1 cellular context compared by ENCODE assay signal in the genomic region with DNA sequence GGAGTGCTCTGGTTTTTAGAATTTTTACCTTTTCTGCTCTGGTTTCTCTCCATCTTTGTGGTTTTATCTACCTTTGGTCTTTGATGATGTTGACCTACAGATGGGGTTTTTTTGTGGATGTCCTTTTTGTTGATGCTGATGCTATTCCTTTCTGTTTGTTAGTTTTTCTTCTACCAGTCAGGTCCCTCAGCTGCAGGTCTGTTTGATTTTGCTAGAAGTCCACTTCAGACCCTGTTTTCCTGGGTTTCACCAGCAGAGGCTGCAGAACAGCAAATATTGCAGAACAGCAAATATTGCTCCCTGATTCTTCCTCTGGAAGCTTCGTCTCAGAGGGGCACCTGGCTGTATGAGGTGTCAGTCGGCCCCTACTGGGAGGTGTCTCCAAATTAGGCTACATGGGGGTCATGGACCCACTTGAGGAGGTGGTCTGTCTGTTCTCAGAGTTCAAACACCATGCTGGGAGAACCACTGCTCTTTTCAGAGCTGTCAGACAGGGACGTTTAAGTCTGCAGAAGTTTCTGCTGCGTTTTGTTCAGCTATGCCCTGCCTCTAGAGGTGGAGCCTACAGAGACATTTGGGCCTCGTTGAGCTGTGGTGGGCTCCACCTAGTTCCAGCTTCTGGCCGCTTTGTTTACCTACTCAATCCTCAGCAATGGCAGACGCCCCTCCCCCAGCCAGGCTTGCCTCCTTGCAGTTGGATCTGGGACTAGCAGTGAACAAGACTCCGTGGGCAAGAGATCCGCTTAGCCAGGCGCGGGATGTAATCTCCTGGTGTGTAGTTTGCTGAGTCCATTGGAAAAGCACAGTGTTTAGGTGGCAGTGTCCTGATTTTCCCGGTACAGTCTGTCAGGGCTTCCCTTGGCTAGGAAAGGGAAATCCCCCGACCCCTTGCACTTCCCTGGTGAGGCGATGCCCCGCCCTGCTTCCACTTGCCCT.
TF ChIP-seq lines count a peak whose summit lies in the region.
"Not testable (repeated sequence)": the region's sequence is repeated elsewhere in the genome, so short reads cannot be mapped to it uniquely, and the experiment has no call there.

No MANE protein-coding gene starts in this region.

TF ChIP-seq in HepG2, 621 proteins besides CTCF, POLR2A, EP300 and RAD21 (continued from another document and continues in another):
- TF ChIP-seq, protein P1, sequence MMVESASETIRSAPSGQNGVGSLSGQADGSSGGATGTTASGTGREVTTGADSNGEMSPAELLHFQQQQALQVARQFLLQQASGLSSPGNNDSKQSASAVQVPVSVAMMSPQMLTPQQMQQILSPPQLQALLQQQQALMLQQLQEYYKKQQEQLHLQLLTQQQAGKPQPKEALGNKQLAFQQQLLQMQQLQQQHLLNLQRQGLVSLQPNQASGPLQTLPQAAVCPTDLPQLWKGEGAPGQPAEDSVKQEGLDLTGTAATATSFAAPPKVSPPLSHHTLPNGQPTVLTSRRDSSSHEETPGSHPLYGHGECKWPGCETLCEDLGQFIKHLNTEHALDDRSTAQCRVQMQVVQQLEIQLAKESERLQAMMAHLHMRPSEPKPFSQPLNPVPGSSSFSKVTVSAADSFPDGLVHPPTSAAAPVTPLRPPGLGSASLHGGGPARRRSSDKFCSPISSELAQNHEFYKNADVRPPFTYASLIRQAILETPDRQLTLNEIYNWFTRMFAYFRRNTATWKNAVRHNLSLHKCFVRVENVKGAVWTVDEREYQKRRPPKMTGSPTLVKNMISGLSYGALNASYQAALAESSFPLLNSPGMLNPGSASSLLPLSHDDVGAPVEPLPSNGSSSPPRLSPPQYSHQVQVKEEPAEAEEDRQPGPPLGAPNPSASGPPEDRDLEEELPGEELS (CRISPR knock-in tag; IDR thresholded peaks at IDR 0.05): 0 out of 2 replicates have a peak, but pooled peaks have one; percentile 15
- 0 out of 2 replicates have a peak, but pooled peaks have one; percentile 9 for TF ChIP-seq THAP11 (CRISPR knock-in tag; IDR thresholded peaks at IDR 0.05)
- TF ChIP-seq, protein P2, sequence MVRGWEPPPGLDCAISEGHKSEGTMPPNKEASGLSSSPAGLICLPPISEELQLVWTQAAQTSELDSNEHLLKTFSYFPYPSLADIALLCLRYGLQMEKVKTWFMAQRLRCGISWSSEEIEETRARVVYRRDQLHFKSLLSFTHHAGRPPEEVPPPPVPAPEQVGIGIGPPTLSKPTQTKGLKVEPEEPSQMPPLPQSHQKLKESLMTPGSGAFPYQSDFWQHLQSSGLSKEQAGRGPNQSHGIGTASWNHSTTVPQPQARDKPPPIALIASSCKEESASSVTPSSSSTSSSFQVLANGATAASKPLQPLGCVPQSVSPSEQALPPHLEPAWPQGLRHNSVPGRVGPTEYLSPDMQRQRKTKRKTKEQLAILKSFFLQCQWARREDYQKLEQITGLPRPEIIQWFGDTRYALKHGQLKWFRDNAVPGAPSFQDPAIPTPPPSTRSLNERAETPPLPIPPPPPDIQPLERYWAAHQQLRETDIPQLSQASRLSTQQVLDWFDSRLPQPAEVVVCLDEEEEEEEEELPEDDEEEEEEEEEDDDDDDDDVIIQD (CRISPR knock-in tag; IDR thresholded peaks at IDR 0.05; ENCODE audit: low read depth): 0 out of 2 replicates have a peak, but pooled peaks have one; percentile 37
- peak; percentile 38; the same call in 1 of the 2 replicates for TF ChIP-seq TRIM24 (CRISPR knock-in tag; IDR thresholded peaks at IDR 0.05)
- TF ChIP-seq, protein P3, sequence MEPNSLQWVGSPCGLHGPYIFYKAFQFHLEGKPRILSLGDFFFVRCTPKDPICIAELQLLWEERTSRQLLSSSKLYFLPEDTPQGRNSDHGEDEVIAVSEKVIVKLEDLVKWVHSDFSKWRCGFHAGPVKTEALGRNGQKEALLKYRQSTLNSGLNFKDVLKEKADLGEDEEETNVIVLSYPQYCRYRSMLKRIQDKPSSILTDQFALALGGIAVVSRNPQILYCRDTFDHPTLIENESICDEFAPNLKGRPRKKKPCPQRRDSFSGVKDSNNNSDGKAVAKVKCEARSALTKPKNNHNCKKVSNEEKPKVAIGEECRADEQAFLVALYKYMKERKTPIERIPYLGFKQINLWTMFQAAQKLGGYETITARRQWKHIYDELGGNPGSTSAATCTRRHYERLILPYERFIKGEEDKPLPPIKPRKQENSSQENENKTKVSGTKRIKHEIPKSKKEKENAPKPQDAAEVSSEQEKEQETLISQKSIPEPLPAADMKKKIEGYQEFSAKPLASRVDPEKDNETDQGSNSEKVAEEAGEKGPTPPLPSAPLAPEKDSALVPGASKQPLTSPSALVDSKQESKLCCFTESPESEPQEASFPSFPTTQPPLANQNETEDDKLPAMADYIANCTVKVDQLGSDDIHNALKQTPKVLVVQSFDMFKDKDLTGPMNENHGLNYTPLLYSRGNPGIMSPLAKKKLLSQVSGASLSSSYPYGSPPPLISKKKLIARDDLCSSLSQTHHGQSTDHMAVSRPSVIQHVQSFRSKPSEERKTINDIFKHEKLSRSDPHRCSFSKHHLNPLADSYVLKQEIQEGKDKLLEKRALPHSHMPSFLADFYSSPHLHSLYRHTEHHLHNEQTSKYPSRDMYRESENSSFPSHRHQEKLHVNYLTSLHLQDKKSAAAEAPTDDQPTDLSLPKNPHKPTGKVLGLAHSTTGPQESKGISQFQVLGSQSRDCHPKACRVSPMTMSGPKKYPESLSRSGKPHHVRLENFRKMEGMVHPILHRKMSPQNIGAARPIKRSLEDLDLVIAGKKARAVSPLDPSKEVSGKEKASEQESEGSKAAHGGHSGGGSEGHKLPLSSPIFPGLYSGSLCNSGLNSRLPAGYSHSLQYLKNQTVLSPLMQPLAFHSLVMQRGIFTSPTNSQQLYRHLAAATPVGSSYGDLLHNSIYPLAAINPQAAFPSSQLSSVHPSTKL (CRISPR knock-in tag; IDR thresholded peaks at IDR 0.05): peak; percentile 41; the same call in 1 of the 2 replicates
- TF ChIP-seq, protein P4, sequence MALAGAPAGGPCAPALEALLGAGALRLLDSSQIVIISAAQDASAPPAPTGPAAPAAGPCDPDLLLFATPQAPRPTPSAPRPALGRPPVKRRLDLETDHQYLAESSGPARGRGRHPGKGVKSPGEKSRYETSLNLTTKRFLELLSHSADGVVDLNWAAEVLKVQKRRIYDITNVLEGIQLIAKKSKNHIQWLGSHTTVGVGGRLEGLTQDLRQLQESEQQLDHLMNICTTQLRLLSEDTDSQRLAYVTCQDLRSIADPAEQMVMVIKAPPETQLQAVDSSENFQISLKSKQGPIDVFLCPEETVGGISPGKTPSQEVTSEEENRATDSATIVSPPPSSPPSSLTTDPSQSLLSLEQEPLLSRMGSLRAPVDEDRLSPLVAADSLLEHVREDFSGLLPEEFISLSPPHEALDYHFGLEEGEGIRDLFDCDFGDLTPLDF (CRISPR knock-in tag; IDR thresholded peaks at IDR 0.05): 0 out of 2 replicates have a peak, but pooled peaks have one; percentile 27
- TF ChIP-seq KDM5B (CRISPR knock-in tag; IDR thresholded peaks at IDR 0.05; ENCODE audit: borderline replicate concordance): 0 out of 2 replicates have a peak, but pooled peaks have one; percentile 60
- TF ChIP-seq ZMYM4 (CRISPR knock-in tag; IDR thresholded peaks at IDR 0.05): peak; percentile 75
- TF ChIP-seq ZNF713 (CRISPR knock-in tag; IDR thresholded peaks at IDR 0.05): 0 out of 2 replicates have a peak, but pooled peaks have one; percentile 61
- TF ChIP-seq STAG1 (CRISPR knock-in tag; IDR thresholded peaks at IDR 0.05): peak; percentile 63
- peak; percentile 19; the same call in 1 of the 2 replicates for TF ChIP-seq ZNF615 (CRISPR knock-in tag; IDR thresholded peaks at IDR 0.05; ENCODE audit: borderline replicate concordance)
- 0 out of 2 replicates have a peak, but pooled peaks have one; percentile 37 for TF ChIP-seq JUND (CRISPR knock-in tag; IDR thresholded peaks at IDR 0.05)
- TF ChIP-seq ZNF724P (CRISPR knock-in tag; IDR thresholded peaks at IDR 0.05; ENCODE audit: borderline replicate concordance): 0 out of 2 replicates have a peak, but pooled peaks have one; percentile 70
- TF ChIP-seq ZNF33B (CRISPR knock-in tag; IDR thresholded peaks at IDR 0.05): 0 out of 2 replicates have a peak, but pooled peaks have one; percentile 56
- TF ChIP-seq ZNF331 (CRISPR knock-in tag; IDR thresholded peaks at IDR 0.05): peak; percentile 21; the same call in 1 of the 2 replicates
- TF ChIP-seq BCL6 (CRISPR knock-in tag; IDR thresholded peaks at IDR 0.05): peak; percentile 98
- TF ChIP-seq TCF12 (IDR thresholded peaks at IDR 0.05): not testable (repeated sequence)
- peak; percentile 48; the same call in 1 of the 2 replicates for TF ChIP-seq TCF12 (CRISPR knock-in tag; IDR thresholded peaks at IDR 0.05)
- peak; percentile 67; the same call in 1 of the 2 replicates for TF ChIP-seq ZNF670 (CRISPR knock-in tag; IDR thresholded peaks at IDR 0.05; ENCODE audit: borderline replicate concordance)
- peak; percentile 40; the same call in 1 of the 2 replicates for TF ChIP-seq FOXA3 (CRISPR knock-in tag; IDR thresholded peaks at IDR 0.05)
- 0 out of 2 replicates have a peak, but pooled peaks have one; percentile 53 for TF ChIP-seq NFIB (CRISPR knock-in tag; IDR thresholded peaks at IDR 0.05; ENCODE audit: borderline replicate concordance)
- TF ChIP-seq MAFF (IDR thresholded peaks at IDR 0.05; ENCODE audit: low read depth, low read length): peak; percentile 42; the same call in 1 of the 2 replicates
- TF ChIP-seq ZBTB7A (CRISPR knock-in tag; IDR thresholded peaks at IDR 0.05): peak; percentile 63; the same call in 1 of the 2 replicates
- 0 out of 2 replicates have a peak, but pooled peaks have one; percentile 26 for TF ChIP-seq HNF4A (CRISPR knock-in tag; IDR thresholded peaks at IDR 0.05)
- TF ChIP-seq, protein P5, sequence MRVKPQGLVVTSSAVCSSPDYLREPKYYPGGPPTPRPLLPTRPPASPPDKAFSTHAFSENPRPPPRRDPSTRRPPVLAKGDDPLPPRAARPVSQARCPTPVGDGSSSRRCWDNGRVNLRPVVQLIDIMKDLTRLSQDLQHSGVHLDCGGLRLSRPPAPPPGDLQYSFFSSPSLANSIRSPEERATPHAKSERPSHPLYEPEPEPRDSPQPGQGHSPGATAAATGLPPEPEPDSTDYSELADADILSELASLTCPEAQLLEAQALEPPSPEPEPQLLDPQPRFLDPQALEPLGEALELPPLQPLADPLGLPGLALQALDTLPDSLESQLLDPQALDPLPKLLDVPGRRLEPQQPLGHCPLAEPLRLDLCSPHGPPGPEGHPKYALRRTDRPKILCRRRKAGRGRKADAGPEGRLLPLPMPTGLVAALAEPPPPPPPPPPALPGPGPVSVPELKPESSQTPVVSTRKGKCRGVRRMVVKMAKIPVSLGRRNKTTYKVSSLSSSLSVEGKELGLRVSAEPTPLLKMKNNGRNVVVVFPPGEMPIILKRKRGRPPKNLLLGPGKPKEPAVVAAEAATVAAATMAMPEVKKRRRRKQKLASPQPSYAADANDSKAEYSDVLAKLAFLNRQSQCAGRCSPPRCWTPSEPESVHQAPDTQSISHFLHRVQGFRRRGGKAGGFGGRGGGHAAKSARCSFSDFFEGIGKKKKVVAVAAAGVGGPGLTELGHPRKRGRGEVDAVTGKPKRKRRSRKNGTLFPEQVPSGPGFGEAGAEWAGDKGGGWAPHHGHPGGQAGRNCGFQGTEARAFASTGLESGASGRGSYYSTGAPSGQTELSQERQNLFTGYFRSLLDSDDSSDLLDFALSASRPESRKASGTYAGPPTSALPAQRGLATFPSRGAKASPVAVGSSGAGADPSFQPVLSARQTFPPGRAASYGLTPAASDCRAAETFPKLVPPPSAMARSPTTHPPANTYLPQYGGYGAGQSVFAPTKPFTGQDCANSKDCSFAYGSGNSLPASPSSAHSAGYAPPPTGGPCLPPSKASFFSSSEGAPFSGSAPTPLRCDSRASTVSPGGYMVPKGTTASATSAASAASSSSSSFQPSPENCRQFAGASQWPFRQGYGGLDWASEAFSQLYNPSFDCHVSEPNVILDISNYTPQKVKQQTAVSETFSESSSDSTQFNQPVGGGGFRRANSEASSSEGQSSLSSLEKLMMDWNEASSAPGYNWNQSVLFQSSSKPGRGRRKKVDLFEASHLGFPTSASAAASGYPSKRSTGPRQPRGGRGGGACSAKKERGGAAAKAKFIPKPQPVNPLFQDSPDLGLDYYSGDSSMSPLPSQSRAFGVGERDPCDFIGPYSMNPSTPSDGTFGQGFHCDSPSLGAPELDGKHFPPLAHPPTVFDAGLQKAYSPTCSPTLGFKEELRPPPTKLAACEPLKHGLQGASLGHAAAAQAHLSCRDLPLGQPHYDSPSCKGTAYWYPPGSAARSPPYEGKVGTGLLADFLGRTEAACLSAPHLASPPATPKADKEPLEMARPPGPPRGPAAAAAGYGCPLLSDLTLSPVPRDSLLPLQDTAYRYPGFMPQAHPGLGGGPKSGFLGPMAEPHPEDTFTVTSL (CRISPR knock-in tag; IDR thresholded peaks at IDR 0.05; ENCODE audit: borderline replicate concordance): peak; percentile 44; the same call in 1 of the 2 replicates
- TF ChIP-seq, protein P6, sequence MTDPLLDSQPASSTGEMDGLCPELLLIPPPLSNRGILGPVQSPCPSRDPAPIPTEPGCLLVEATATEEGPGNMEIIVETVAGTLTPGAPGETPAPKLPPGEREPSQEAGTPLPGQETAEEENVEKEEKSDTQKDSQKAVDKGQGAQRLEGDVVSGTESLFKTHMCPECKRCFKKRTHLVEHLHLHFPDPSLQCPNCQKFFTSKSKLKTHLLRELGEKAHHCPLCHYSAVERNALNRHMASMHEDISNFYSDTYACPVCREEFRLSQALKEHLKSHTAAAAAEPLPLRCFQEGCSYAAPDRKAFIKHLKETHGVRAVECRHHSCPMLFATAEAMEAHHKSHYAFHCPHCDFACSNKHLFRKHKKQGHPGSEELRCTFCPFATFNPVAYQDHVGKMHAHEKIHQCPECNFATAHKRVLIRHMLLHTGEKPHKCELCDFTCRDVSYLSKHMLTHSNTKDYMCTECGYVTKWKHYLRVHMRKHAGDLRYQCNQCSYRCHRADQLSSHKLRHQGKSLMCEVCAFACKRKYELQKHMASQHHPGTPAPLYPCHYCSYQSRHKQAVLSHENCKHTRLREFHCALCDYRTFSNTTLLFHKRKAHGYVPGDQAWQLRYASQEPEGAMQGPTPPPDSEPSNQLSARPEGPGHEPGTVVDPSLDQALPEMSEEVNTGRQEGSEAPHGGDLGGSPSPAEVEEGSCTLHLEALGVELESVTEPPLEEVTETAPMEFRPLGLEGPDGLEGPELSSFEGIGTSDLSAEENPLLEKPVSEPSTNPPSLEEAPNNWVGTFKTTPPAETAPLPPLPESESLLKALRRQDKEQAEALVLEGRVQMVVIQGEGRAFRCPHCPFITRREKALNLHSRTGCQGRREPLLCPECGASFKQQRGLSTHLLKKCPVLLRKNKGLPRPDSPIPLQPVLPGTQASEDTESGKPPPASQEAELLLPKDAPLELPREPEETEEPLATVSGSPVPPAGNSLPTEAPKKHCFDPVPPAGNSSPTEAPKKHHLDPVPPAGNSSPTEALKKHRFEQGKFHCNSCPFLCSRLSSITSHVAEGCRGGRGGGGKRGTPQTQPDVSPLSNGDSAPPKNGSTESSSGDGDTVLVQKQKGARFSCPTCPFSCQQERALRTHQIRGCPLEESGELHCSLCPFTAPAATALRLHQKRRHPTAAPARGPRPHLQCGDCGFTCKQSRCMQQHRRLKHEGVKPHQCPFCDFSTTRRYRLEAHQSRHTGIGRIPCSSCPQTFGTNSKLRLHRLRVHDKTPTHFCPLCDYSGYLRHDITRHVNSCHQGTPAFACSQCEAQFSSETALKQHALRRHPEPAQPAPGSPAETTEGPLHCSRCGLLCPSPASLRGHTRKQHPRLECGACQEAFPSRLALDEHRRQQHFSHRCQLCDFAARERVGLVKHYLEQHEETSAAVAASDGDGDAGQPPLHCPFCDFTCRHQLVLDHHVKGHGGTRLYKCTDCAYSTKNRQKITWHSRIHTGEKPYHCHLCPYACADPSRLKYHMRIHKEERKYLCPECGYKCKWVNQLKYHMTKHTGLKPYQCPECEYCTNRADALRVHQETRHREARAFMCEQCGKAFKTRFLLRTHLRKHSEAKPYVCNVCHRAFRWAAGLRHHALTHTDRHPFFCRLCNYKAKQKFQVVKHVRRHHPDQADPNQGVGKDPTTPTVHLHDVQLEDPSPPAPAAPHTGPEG (CRISPR knock-in tag; IDR thresholded peaks at IDR 0.05): 0 out of 2 replicates have a peak, but pooled peaks have one; percentile 38
